In genomic region chr20:1937316-1937976, GRCh38 we compare ENCODE assay signal across 17 cellular contexts. TPM values are rescaled to one million over a fixed set of nuclear protein-coding genes. Genes with fewer than 3 reads are reported as not detected.
DNase-seq lines count a peak whose midpoint lies in the region; ATAC-seq, FAIRE-seq and TF ChIP-seq lines count a peak whose summit lies in the region.
"Had no signal": no experiment of that assay in that cellular context is flagged by ENCODE, and none has a peak within 500 bp of the region (broad histone marks: within the 10 kb centered on the region; RNA-seq: fewer than 3 reads in every experiment).

No MANE protein-coding gene starts in this region.

- no peak for TF ChIP-seq POLR2A in right lobe of liver (IDR thresholded peaks at IDR 0.05)
- TF ChIP-seq POLR2A in HepG2 (IDR thresholded peaks at IDR 0.05; ENCODE audit: insufficient read depth in 1 of 2, low read depth in 2 of 2, low read length in 2 of 2): no peak

- POLR2A ChIA-PET in HepG2 (lab: Yijun Ruan, JAX): no interaction called here

- H3K36me3 ChIP-seq in right lobe of liver: no peaks in the 10 kb centered on the region
- H3K36me3 ChIP-seq in HepG2 (replicated peaks in 1 of 2; ENCODE audit: control insufficient read depth in 1 of 2, insufficient read depth in 2 of 2, low read length in 2 of 2): no peaks in the 10 kb centered on the region; a peak in 1 of 5 replicates
- H3K36me3 ChIP-seq in neutrophil: peaks cover 87% of the 10 kb centered on the region
- H3K36me3 ChIP-seq: BE2C had no signal

- TF ChIP-seq EP300 in HepG2 (IDR thresholded peaks at IDR 0.05; ENCODE audit: low read depth in 2 of 2, low read length in 2 of 2) (no peak), HepG2 (CRISPR knock-in tag; IDR thresholded peaks at IDR 0.05; ENCODE audit: borderline replicate concordance) (no peak)

- peak; percentile 57 to 71 (median 66) for DNase-seq in right lobe of liver
- no peak for DNase-seq in HepG2 (ENCODE audit: low spot score)
- DNase-seq in stimulated activated naive B cell treated with anti-CD40 and anti-IgM and Interleukin-4, amounts not matched to agents 10 μg/mL and 1 μg/mL and 100 μg/mL, for 72 hours: no peak
- no peak for DNase-seq in iPS-NIHi7 (ENCODE audit: extremely low spot score)
- DNase-seq in amniotic stem cell (lab: John Stamatoyannopoulos, UW): no peak
- DNase-seq: BE2C; Caco-2; CD8-positive, alpha-beta T cell; GF-D8; HCEC 1CT; HFFc6 had no signal

- WGBS in right lobe of liver (ENCODE audit: insufficient coverage, low coverage, low lambda C conversion rate, missing lambda C conversion rate): 76% methylated on average over 4 of the region's 25 CpGs
- 90% methylated on average over 25 of the region's 25 CpGs for WGBS in HepG2 (ENCODE audit: low lambda C conversion rate)

- H3K9me3 ChIP-seq in right lobe of liver: no peaks in the 10 kb centered on the region
- no peaks in the 10 kb centered on the region for H3K9me3 ChIP-seq in HepG2 (ENCODE audit: low read length)
- no peaks in the 10 kb centered on the region for H3K9me3 ChIP-seq in neutrophil
- H3K9me3 ChIP-seq: A549, BE2C, Caco-2 had no signal

- H3K27ac ChIP-seq in right lobe of liver (no peak overlapping the region), HepG2 (ENCODE audit: extremely low read length, insufficient read depth, low read length) (no peak overlapping the region), neutrophil (peak overlapping the region; percentile 31)
- H3K27ac ChIP-seq: A549, C4-2B had no signal

- H3K9me3 Mint-ChIP-seq in stimulated activated naive B cell treated with anti-CD40 and anti-IgM and Interleukin-4, amounts not matched to agents 10 μg/mL and 1 μg/mL and 100 μg/mL, for 72 hours: no peaks in the 10 kb centered on the region
- H3K9me3 Mint-ChIP-seq: CD8-positive, alpha-beta T cell; HFFc6 had no signal

- TF ChIP-seq CTCF in right lobe of liver (IDR thresholded peaks at IDR 0.05) (no peak), HepG2 (CRISPR knock-in tag; IDR thresholded peaks at IDR 0.05) (no peak), neutrophil (IDR thresholded peaks at IDR 0.05) (no peak)

- peaks cover 2 to 4% of the 10 kb centered on the region in 2 donors for H3K27me3 Mint-ChIP-seq in stimulated activated naive B cell treated with anti-CD40 and anti-IgM and Interleukin-4, amounts not matched to agents 10 μg/mL and 1 μg/mL and 100 μg/mL, for 72 hours

- H3K27ac Mint-ChIP-seq in stimulated activated naive B cell treated with anti-CD40 and anti-IgM and Interleukin-4, amounts not matched to agents 10 μg/mL and 1 μg/mL and 100 μg/mL, for 72 hours: peak overlapping the region; percentile 56
- H3K27ac Mint-ChIP-seq: CD8-positive, alpha-beta T cell; HFFc6 had no signal

- no peak for TF ChIP-seq RAD21 in HepG2 (CRISPR knock-in tag; IDR thresholded peaks at IDR 0.05)

- no peak for FAIRE-seq in HepG2 (lab: Jason Lieb, UNC)
- FAIRE-seq: A549 had no signal

- H3K4me2 ChIP-seq in HepG2 (ENCODE audit: low read depth, low read length): no peak overlapping the region
- H3K4me2 ChIP-seq: A549 had no signal

- BruUV-seq in HepG2 (replicated peaks; lab: Mats Ljungman, UMichigan): no TSS peak

- H3K27me3 ChIP-seq in right lobe of liver: no peaks in the 10 kb centered on the region
- H3K27me3 ChIP-seq in HepG2 (ENCODE audit: control insufficient read depth in 1 of 2, insufficient read depth in 2 of 2, low read length in 2 of 2): no peaks in the 10 kb centered on the region
- H3K27me3 ChIP-seq in neutrophil: no peaks in the 10 kb centered on the region
- H3K27me3 ChIP-seq: BE2C had no signal

- H3K4me3 ChIP-seq in right lobe of liver: no peak overlapping the region
- H3K4me3 ChIP-seq in HepG2 (replicated peaks in 1 of 3; ENCODE audit: insufficient read depth in 1 of 3, low read depth in 2 of 3, low read length in 3 of 3): no peak overlapping the region
- H3K4me3 ChIP-seq in neutrophil (ENCODE audit: low read depth in 1 of 2, low read length in 1 of 2): no peak overlapping the region
- H3K4me3 ChIP-seq: A549 had no signal

- H4K20me1 ChIP-seq in HepG2 (ENCODE audit: insufficient read depth, low read length): no peaks in the 10 kb centered on the region

- intact Hi-C loops in right lobe of liver (cut with DNase I) (loop anchor here (10.0 kb wide), 1 partner anchor 53 kb away; no protein-coding TSS in a partner anchor), HepG2 (cut with micrococcal nuclease; ENCODE audit: unreplicated experiment) (no loop called here)

- H3K4me1 ChIP-seq in right lobe of liver: peaks cover 0 to 62% (median 33%) of the 10 kb centered on the region in 4 donors
- H3K4me1 ChIP-seq in HepG2 (ENCODE audit: insufficient read depth, low read length): no peaks in the 10 kb centered on the region
- H3K4me1 ChIP-seq in neutrophil (ENCODE audit: control insufficient read depth in 1 of 2, insufficient read depth in 1 of 2, low read depth in 1 of 2, low read length in 1 of 2): peaks cover 27 to 44% of the 10 kb centered on the region in 2 experiments
- H3K4me1 ChIP-seq: BE2C had no signal

- H3K79me2 ChIP-seq in HepG2 (ENCODE audit: insufficient read depth, low read length): no peaks in the 10 kb centered on the region

- in situ Hi-C loops in HepG2 (cut with HindIII; ENCODE audit: extremely low pct_ligation_motif_present, low pct_unique_long_range_greater_than_20kb): no loop called here

- H3K36me3 Mint-ChIP-seq in stimulated activated naive B cell treated with anti-CD40 and anti-IgM and Interleukin-4, amounts not matched to agents 10 μg/mL and 1 μg/mL and 100 μg/mL, for 72 hours: peaks cover 62 to 72% of the 10 kb centered on the region in 2 donors
- H3K36me3 Mint-ChIP-seq: CD8-positive, alpha-beta T cell had no signal

- no peak overlapping the region for H3K4me3 Mint-ChIP-seq in stimulated activated naive B cell treated with anti-CD40 and anti-IgM and Interleukin-4, amounts not matched to agents 10 μg/mL and 1 μg/mL and 100 μg/mL, for 72 hours
- H3K4me3 Mint-ChIP-seq: CD8-positive, alpha-beta T cell; HFFc6 had no signal

- no peak overlapping the region for H3K9ac ChIP-seq in HepG2 (ENCODE audit: insufficient read depth, low read depth, low read length)

- H2AFZ ChIP-seq in HepG2 (ENCODE audit: low read length): no peak overlapping the region

- peaks cover 9 to 16% of the 10 kb centered on the region in 2 donors for H3K4me1 Mint-ChIP-seq in stimulated activated naive B cell treated with anti-CD40 and anti-IgM and Interleukin-4, amounts not matched to agents 10 μg/mL and 1 μg/mL and 100 μg/mL, for 72 hours

- CTCF ChIA-PET in HepG2 (lab: Yijun Ruan, JAX; ENCODE audit: low intra/inter-chr PET ratio, low total read pairs): no interaction called here

- ATAC-seq in right lobe of liver: peak in 1 of 4 donors; percentile 4
- no peak for ATAC-seq in HepG2
- no peak for ATAC-seq in stimulated activated naive B cell treated with anti-CD40 and anti-IgM and Interleukin-4, amounts not matched to agents 10 μg/mL and 1 μg/mL and 100 μg/mL, for 72 hours (replicated peaks)
- ATAC-seq: A549; CD8-positive, alpha-beta T cell had no signal

RNA-seq across cellular contexts. Expression of gene SIRPA, which starts 42.2 kb away (rescaled TPM):
- total RNA-seq in right lobe of liver (10 to 100 TPM; 26.8 to 42.7 (median 34.8) TPM), HepG2 (2016; rRNA removed; fragmentation: Illumina TruSeq; extraction: Trizol) (13.1 and 17.6 TPM in 2 replicates)
- 7.1 and 7.6 TPM in 2 replicates for total RNA-seq in HepG2 (2016; cell fraction: cytosol; rRNA removed; fragmentation: Illumina TruSeq; extraction: Trizol; ENCODE audit: low read depth)
- 12.0 and 17.3 TPM in 2 replicates for total RNA-seq in HepG2 (2016; cell fraction: insoluble cytoplasmic fraction; rRNA removed; fragmentation: Illumina TruSeq; extraction: Trizol)
- 23.3 and 25.2 TPM in 2 replicates for total RNA-seq in HepG2 (2016; cell fraction: membrane; rRNA removed; fragmentation: Illumina TruSeq; extraction: Trizol)
- total RNA-seq in HepG2 (2016; cell fraction: nucleus; rRNA removed; fragmentation: Illumina TruSeq; extraction: Trizol): 17.5 and 21.7 TPM in 2 replicates
- 6.8 and 7.2 TPM in 2 replicates for polyA plus RNA-seq in HepG2 (2011; rRNA removed)
- 5.4 and 6.5 TPM in 2 replicates for polyA plus RNA-seq in HepG2 (2011; cell fraction: cytosol; rRNA removed)
- polyA plus RNA-seq in HepG2 (2011; cell fraction: nucleus; rRNA removed): 9.1 and 9.3 TPM in 2 replicates
- polyA plus RNA-seq in HepG2 (2012): 2.7 and 4.8 TPM in 2 replicates
- 20.1 and 21.9 TPM in 2 replicates for polyA plus RNA-seq in HepG2 (2016; cell fraction: cytosol; fragmentation: Illumina TruSeq; extraction: Trizol; ENCODE audit: low read depth)
- polyA plus RNA-seq in HepG2 (2016; cell fraction: insoluble cytoplasmic fraction; fragmentation: Illumina TruSeq; extraction: Trizol; ENCODE audit: low read depth): 23.3 and 30.2 TPM in 2 replicates
- 44.9 and 45.6 TPM in 2 replicates for polyA plus RNA-seq in HepG2 (2016; cell fraction: membrane; fragmentation: Illumina TruSeq; extraction: Trizol; ENCODE audit: low read depth)
- polyA plus RNA-seq in HepG2 (2016; cell fraction: nucleus; fragmentation: Illumina TruSeq; extraction: Trizol; ENCODE audit: insufficient read depth, low read depth): 53.5 and 55.1 TPM in 2 replicates
- polyA minus RNA-seq in HepG2 (2011; rRNA and poly(A)+ RNA removed; ENCODE audit: low replicate concordance): 0.05 and 6.2 TPM in 2 replicates
- 2.5 and 3.8 TPM in 2 replicates for polyA minus RNA-seq in HepG2 (2011; cell fraction: cytosol; rRNA and poly(A)+ RNA removed)
- polyA minus RNA-seq in HepG2 (2011; cell fraction: nucleus; rRNA and poly(A)+ RNA removed): 2.4 and 2.6 TPM in 2 replicates
- total RNA-seq: CD8-positive, alpha-beta T cell had no signal

RNA-seq across cellular contexts. Expression of gene PDYN, which starts 56.4 kb away (rescaled TPM):
- total RNA-seq in right lobe of liver (not detected), HepG2 (2016; rRNA removed; fragmentation: Illumina TruSeq; extraction: Trizol) (not detected in 2 replicates)
- total RNA-seq in HepG2 (2016; cell fraction: cytosol; rRNA removed; fragmentation: Illumina TruSeq; extraction: Trizol; ENCODE audit: low read depth): not detected in 2 replicates
- total RNA-seq in HepG2 (2016; cell fraction: insoluble cytoplasmic fraction; rRNA removed; fragmentation: Illumina TruSeq; extraction: Trizol): not detected in 2 replicates
- not detected in 2 replicates for total RNA-seq in HepG2 (2016; cell fraction: membrane; rRNA removed; fragmentation: Illumina TruSeq; extraction: Trizol)
- total RNA-seq in HepG2 (2016; cell fraction: nucleus; rRNA removed; fragmentation: Illumina TruSeq; extraction: Trizol): not detected in 2 replicates
- polyA plus RNA-seq in HepG2 (2011; rRNA removed): not detected in 2 replicates
- not detected in 2 replicates for polyA plus RNA-seq in HepG2 (2011; cell fraction: cytosol; rRNA removed)
- polyA plus RNA-seq in HepG2 (2011; cell fraction: nucleus; rRNA removed): not detected in 2 replicates
- polyA plus RNA-seq in HepG2 (2012): not detected in 2 replicates
- polyA plus RNA-seq in HepG2 (2016; cell fraction: cytosol; fragmentation: Illumina TruSeq; extraction: Trizol; ENCODE audit: low read depth): not detected in 2 replicates
- not detected in 2 replicates for polyA plus RNA-seq in HepG2 (2016; cell fraction: insoluble cytoplasmic fraction; fragmentation: Illumina TruSeq; extraction: Trizol; ENCODE audit: low read depth)
- not detected in 2 replicates for polyA plus RNA-seq in HepG2 (2016; cell fraction: membrane; fragmentation: Illumina TruSeq; extraction: Trizol; ENCODE audit: low read depth)
- polyA plus RNA-seq in HepG2 (2016; cell fraction: nucleus; fragmentation: Illumina TruSeq; extraction: Trizol; ENCODE audit: insufficient read depth, low read depth): not detected in 2 replicates
- polyA minus RNA-seq in HepG2 (2011; rRNA and poly(A)+ RNA removed; ENCODE audit: low replicate concordance): not detected in 2 replicates
- not detected in 2 replicates for polyA minus RNA-seq in HepG2 (2011; cell fraction: cytosol; rRNA and poly(A)+ RNA removed)
- polyA minus RNA-seq in HepG2 (2011; cell fraction: nucleus; rRNA and poly(A)+ RNA removed): not detected in 2 replicates
- total RNA-seq: Caco-2; CD8-positive, alpha-beta T cell; H4; HFFc6; HT1080 had no signal
- polyA plus RNA-seq: A549, AG04450 had no signal

Comparison
In these comparisons a context has a peak if more than half of its experiments do, and no peak if none do; other contexts are left out.
1. DNase-seq: peak in right lobe of liver (3 of 3); none in HepG2 (single experiment), stimulated activated naive B cell treated with anti-CD40 and anti-IgM and Interleukin-4, amounts not matched to agents 10 μg/mL and 1 μg/mL and 100 μg/mL, for 72 hours (single experiment), iPS-NIHi7 (single experiment) and amniotic stem cell (single experiment).